Comparison of ENCODE assay signal across 11 cellular contexts in genomic region chr1:156148236-156148635, GRCh38. TPM values are rescaled to one million over a fixed set of nuclear protein-coding genes. Genes with fewer than 3 reads are reported as not detected.
A peak's percentile ranks its signal among the peaks of the same experiment; 100 is the strongest.
DNase-seq lines count a peak whose midpoint lies in the region; ATAC-seq and TF ChIP-seq lines count a peak whose summit lies in the region.
"Had no signal": no experiment of that assay in that cellular context is flagged by ENCODE, and none has a peak within 500 bp of the region (broad histone marks: within the 10 kb centered on the region; RNA-seq: fewer than 3 reads in every experiment).

No MANE protein-coding gene starts in this region.

- peaks cover 61% of the 10 kb centered on the region for H3K4me1 Mint-ChIP-seq in activated CD8-positive, alpha-beta T cell treated with anti-CD3 and anti-CD28 coated beads, Interleukin-2, amount 10 ng/mL, durations not matched to agents 7 days and 5 days (ENCODE audit: low read depth)
- H3K4me1 Mint-ChIP-seq in immature natural killer cell, result peaks cover 9 to 14% of the 10 kb centered on the region in 2 donors

- peak overlapping the region; percentile 70 for H2AFZ ChIP-seq in Loucy (ENCODE audit: low read length)
- H2AFZ ChIP-seq: PC-9 had no signal

- H3K27ac Mint-ChIP-seq in activated CD8-positive, alpha-beta T cell treated with anti-CD3 and anti-CD28 coated beads, Interleukin-2, amount 10 ng/mL, durations not matched to agents 7 days and 5 days, result peak overlapping the region; percentile 90
- peak overlapping the region in 1 of 6 donors; percentile 68 for H3K27ac Mint-ChIP-seq in immature natural killer cell

- H4K20me1 ChIP-seq in Loucy (ENCODE audit: insufficient read depth, low read length, poor library complexity, severe bottlenecking), result no peaks in the 10 kb centered on the region

- TF ChIP-seq CTCF in GM12865 (IDR thresholded peaks at IDR 0.05; ENCODE audit: insufficient read depth, low read depth, low read length, missing control alignments) (no peak), Loucy (conservative IDR thresholded peaks at IDR 0.05; ENCODE audit: low read length) (no peak), mucosa of descending colon (IDR thresholded peaks at IDR 0.05) (no peak)

- intact Hi-C loops in mucosa of descending colon (cut with DNase I, micrococcal nuclease), result loop anchor here (5.0 kb wide), 2 partner anchors 74 to 79 kb away; no protein-coding TSS in a partner anchor

- H3K36me3 ChIP-seq in Loucy (ENCODE audit: insufficient read depth, low read length) (no peaks in the 10 kb centered on the region), mucosa of descending colon (ENCODE audit: low read depth) (no peaks in the 10 kb centered on the region)
- H3K36me3 ChIP-seq: pancreas had no signal

- no peaks in the 10 kb centered on the region for H3K36me3 Mint-ChIP-seq in activated CD8-positive, alpha-beta T cell treated with anti-CD3 and anti-CD28 coated beads, Interleukin-2, amount 10 ng/mL, durations not matched to agents 7 days and 5 days (ENCODE audit: low read depth)
- no peaks in the 10 kb centered on the region for H3K36me3 Mint-ChIP-seq in immature natural killer cell

- peak overlapping the region; percentile 7 for H3K4me2 ChIP-seq in Loucy (ENCODE audit: low read depth, low read length, poor library complexity, severe bottlenecking)
- H3K4me2 ChIP-seq: PC-9 had no signal

- H3K9me3 ChIP-seq in Loucy (ENCODE audit: insufficient read depth, low read depth, low read length), result no peaks in the 10 kb centered on the region
- no peaks in the 10 kb centered on the region for H3K9me3 ChIP-seq in mucosa of descending colon
- H3K9me3 ChIP-seq: pancreas had no signal

- H3K27me3 ChIP-seq in Loucy (ENCODE audit: insufficient read depth, low read length, poor library complexity, severe bottlenecking), result no peaks in the 10 kb centered on the region
- H3K27me3 ChIP-seq: pancreas had no signal

- no peaks in the 10 kb centered on the region for H3F3A ChIP-seq in Loucy (ENCODE audit: low read depth)

- peaks cover 25% of the 10 kb centered on the region for H3K4me1 ChIP-seq in Loucy (ENCODE audit: insufficient read depth, low read length, poor library complexity, severe bottlenecking)
- no peaks in the 10 kb centered on the region for H3K4me1 ChIP-seq in mucosa of descending colon (ENCODE audit: low read depth)

- peak overlapping the region; percentile 3 for H3K4me3 Mint-ChIP-seq in activated CD8-positive, alpha-beta T cell treated with anti-CD3 and anti-CD28 coated beads, Interleukin-2, amount 10 ng/mL, durations not matched to agents 7 days and 5 days
- H3K4me3 Mint-ChIP-seq in immature natural killer cell, result no peak overlapping the region

- no peaks in the 10 kb centered on the region for H3K9me2 ChIP-seq in Loucy (replicated peaks; ENCODE audit: low read depth, low read length)

- H3K9me3 Mint-ChIP-seq in activated CD8-positive, alpha-beta T cell treated with anti-CD3 and anti-CD28 coated beads, Interleukin-2, amount 10 ng/mL, durations not matched to agents 7 days and 5 days (ENCODE audit: insufficient read depth), result no peaks in the 10 kb centered on the region
- H3K9me3 Mint-ChIP-seq in immature natural killer cell, result no peaks in the 10 kb centered on the region

- POLR2A ChIA-PET in activated CD8-positive, alpha-beta T cell treated with anti-CD3 and anti-CD28 coated beads, Interleukin-2, amount 10 ng/mL, durations not matched to agents 7 days and 5 days (lab: Charles Lee), result interaction anchor here (1.0 to 5.0 kb wide), 8 partner anchors 13 to 134 kb away, joined by 3 to 37 read pairs (median 10); partner anchors contain the start of genes PMF1, SLC25A44 and SMG5

- DNase-seq in GM12865 (ENCODE audit: low read depth) (peak; percentile 84), mucosa of descending colon (no peak), immature natural killer cell (no peak), DMS79 (lab: John Stamatoyannopoulos, UW) (no peak), anterior cingulate cortex (lab: John Stamatoyannopoulos, UW) (no peak), NCI-H446 (lab: John Stamatoyannopoulos, UW) (no peak)
- DNase-seq in activated CD8-positive, alpha-beta T cell treated with anti-CD3 and anti-CD28 coated beads, Interleukin-2, amount 10 ng/mL, durations not matched to agents 7 days and 5 days, result peak; percentile 35
- DNase-seq: DND-41, pancreas, PC-9 had no signal

- H3K4me3 ChIP-seq in GM12865 (ENCODE audit: low read depth, low read length) (peak overlapping the region; percentile 27), Loucy (ENCODE audit: low read length, poor library complexity, severe bottlenecking) (no peak overlapping the region), mucosa of descending colon (no peak overlapping the region)
- H3K4me3 ChIP-seq: pancreas, PC-9 had no signal

- H3K27me3 Mint-ChIP-seq in activated CD8-positive, alpha-beta T cell treated with anti-CD3 and anti-CD28 coated beads, Interleukin-2, amount 10 ng/mL, durations not matched to agents 7 days and 5 days (ENCODE audit: low read depth), result no peaks in the 10 kb centered on the region
- H3K27me3 Mint-ChIP-seq in immature natural killer cell (ENCODE audit: low read depth in 3 of 3), result peaks cover 2 to 7% (median 6%) of the 10 kb centered on the region in 3 donors

- CTCF ChIA-PET in activated CD8-positive, alpha-beta T cell treated with anti-CD3 and anti-CD28 coated beads, Interleukin-2, amount 10 ng/mL, durations not matched to agents 7 days and 5 days (lab: Charles Lee), result interaction anchor here (0.6 to 9.6 kb wide), 14 partner anchors 12 to 238 kb away, joined by 3 to 254 read pairs (median 4); partner anchors contain the start of genes PMF1 and SMG5

- peak overlapping the region; percentile 27 for H3K9ac ChIP-seq in Loucy (ENCODE audit: low read depth, low read length, poor library complexity, severe bottlenecking)

- ATAC-seq in activated CD8-positive, alpha-beta T cell treated with anti-CD3 and anti-CD28 coated beads, Interleukin-2, amount 10 ng/mL, durations not matched to agents 7 days and 5 days, result peak; percentile 24
- ATAC-seq in mucosa of descending colon, result peak; percentile 1

- no peaks in the 10 kb centered on the region for H3K79me2 ChIP-seq in Loucy (ENCODE audit: insufficient read depth, low read length)

RNA-seq across cellular contexts. Expression of gene SEMA4A, which starts 5.1 kb away (rescaled TPM):
- total RNA-seq in activated CD8-positive, alpha-beta T cell treated with anti-CD3 and anti-CD28 coated beads, Interleukin-2, amount 10 ng/mL, durations not matched to agents 7 days and 5 days, result 10 to 100 TPM; 16.8 to 17.8 TPM
- total RNA-seq in mucosa of descending colon, result 1 to 10 TPM; 2.1 to 7.6 (median 5.5) TPM
- polyA plus RNA-seq in immature natural killer cell, result 10 to 100 TPM in 1 of 3 donors, 1 to 10 TPM in 2; 2.5 to 12.4 (median 3.2) TPM

RNA-seq across cellular contexts. Expression of gene LMNA, which starts 33.7 kb away (rescaled TPM):
- 10 to 100 TPM in 1 of 2 experiments, 1 to 10 TPM in 1; 8.5 to 10.3 TPM for total RNA-seq in activated CD8-positive, alpha-beta T cell treated with anti-CD3 and anti-CD28 coated beads, Interleukin-2, amount 10 ng/mL, durations not matched to agents 7 days and 5 days
- total RNA-seq in mucosa of descending colon, result 100 to 1,000 TPM; 263 to 334 (median 308) TPM
- 10 to 100 TPM in 2 of 3 donors, 1 to 10 TPM in 1; 4.4 to 14.0 (median 10.3) TPM for polyA plus RNA-seq in immature natural killer cell

RNA-seq across cellular contexts. Expression of gene SLC25A44, which starts 45.7 kb away (rescaled TPM):
- total RNA-seq in activated CD8-positive, alpha-beta T cell treated with anti-CD3 and anti-CD28 coated beads, Interleukin-2, amount 10 ng/mL, durations not matched to agents 7 days and 5 days, result 10 to 100 TPM; 31.8 to 33.8 TPM
- total RNA-seq in mucosa of descending colon, result 10 to 100 TPM; 19.8 to 31.1 (median 24.8) TPM
- polyA plus RNA-seq in immature natural killer cell, result 10 to 100 TPM in 2 of 3 donors, 1 to 10 TPM in 1; 5.5 to 21.5 (median 12.1) TPM

Comparison
In these comparisons a context has a peak if more than half of its experiments do, and no peak if none do; other contexts are left out.
1. DNase-seq: peak in GM12865 (single experiment) and activated CD8-positive, alpha-beta T cell treated with anti-CD3 and anti-CD28 coated beads, Interleukin-2, amount 10 ng/mL, durations not matched to agents 7 days and 5 days (single experiment); none in mucosa of descending colon (0 of 3), immature natural killer cell (0 of 3), DMS79 (single experiment), anterior cingulate cortex (0 of 58) and NCI-H446 (0 of 2).
2. RNA of gene LMNA, which starts 33.7 kb away (total RNA-seq): 263 to 334 TPM in mucosa of descending colon; 8.5 to 10.3 TPM in activated CD8-positive, alpha-beta T cell treated with anti-CD3 and anti-CD28 coated beads, Interleukin-2, amount 10 ng/mL, durations not matched to agents 7 days and 5 days; every median in the first group is over 10 times any median in the second.